29 cellular contexts compared by ENCODE assay signal in genomic region chr2:39385172-39385571, GRCh38.
"Had no signal": no experiment of that assay in that cellular context is flagged by ENCODE, and none has a peak within 500 bp of the region (broad histone marks: within the 10 kb centered on the region; RNA-seq: fewer than 3 reads in every experiment).

No MANE protein-coding gene starts in this region.

- FAIRE-seq: endothelial cell of umbilical vein had no signal

- H3K27me3 Mint-ChIP-seq: memory B cell; naive B cell; progenitor cell of endocrine pancreas; stimulated activated memory B cell treated with anti-CD40 and anti-IgM and Interleukin-4, amounts not matched to agents 10 μg/mL and 1 μg/mL and 100 μg/mL, for 72 hours; type B pancreatic cell had no signal

- DNase-seq: dermis blood vessel endothelial cell; effector memory CD4-positive, alpha-beta T cell; foreskin fibroblast; hypothalamus; immature natural killer cell; islet precursor cell; left ventricle myocardium superior; lower lobe of right lung; mucosa of descending colon; naive B cell; right lobe of liver; stimulated activated CD4-positive, alpha-beta T cell treated with anti-CD3 and anti-CD28 coated beads, Interleukin-2, amount 100 ng/mL, for 24 hours; stimulated activated CD4-positive, alpha-beta T cell treated with anti-CD3 and anti-CD28 coated beads, Interleukin-4, amount 100 ng/mL, for 4 hours; stimulated activated naive CD8-positive, alpha-beta T cell treated with anti-CD3 and anti-CD28 coated beads, Interleukin-15, Interleukin-2, amounts not matched to agents 100 U/mL and 50 U/mL, for 24 hours; substantia nigra; testis; tibial artery had no signal

- H3K36me3 ChIP-seq: gastroesophageal sphincter, lower lobe of right lung, neural progenitor cell, right lobe of liver, tibial artery had no signal

- H3K9me3 Mint-ChIP-seq: immature natural killer cell; memory B cell; stimulated activated memory B cell treated with anti-CD40 and anti-IgM and Interleukin-4, amounts not matched to agents 10 μg/mL and 1 μg/mL and 100 μg/mL, for 72 hours had no signal

- H3K4me3 ChIP-seq: coronary artery, gastroesophageal sphincter, lower lobe of right lung, mucosa of descending colon, neural progenitor cell, right lobe of liver, smooth muscle cell, testis, tibial artery had no signal

- H3K4me3 Mint-ChIP-seq: immature natural killer cell; memory B cell; mesothelial cell of epicardium; naive B cell; nephron; neural progenitor cell; stimulated activated memory B cell treated with anti-CD40 and anti-IgM and Interleukin-4, amounts not matched to agents 10 μg/mL and 1 μg/mL and 100 μg/mL, for 72 hours; type B pancreatic cell had no signal

- H3K27me3 ChIP-seq: gastroesophageal sphincter, neural progenitor cell, right lobe of liver, testis, tibial artery had no signal

- ATAC-seq: gastroesophageal sphincter; left ventricle myocardium superior; lower lobe of right lung; mucosa of descending colon; right lobe of liver; stimulated activated memory B cell treated with anti-CD40 and anti-IgM and Interleukin-4, amounts not matched to agents 10 μg/mL and 1 μg/mL and 100 μg/mL, for 72 hours; stimulated activated naive CD8-positive, alpha-beta T cell treated with anti-CD3 and anti-CD28 coated beads, Interleukin-15, Interleukin-2, amounts not matched to agents 100 U/mL and 50 U/mL, for 24 hours had no signal

- H3K36me3 Mint-ChIP-seq: immature natural killer cell; stimulated activated memory B cell treated with anti-CD40 and anti-IgM and Interleukin-4, amounts not matched to agents 10 μg/mL and 1 μg/mL and 100 μg/mL, for 72 hours had no signal

- H3K27ac ChIP-seq: coronary artery, gastroesophageal sphincter, lower lobe of right lung, neural progenitor cell, parathyroid adenoma, right lobe of liver, testis, tibial artery had no signal

- H3K27ac Mint-ChIP-seq: immature natural killer cell; memory B cell; mesothelial cell of epicardium; naive B cell; nephron; neural progenitor cell; progenitor cell of endocrine pancreas; stimulated activated memory B cell treated with anti-CD40 and anti-IgM and Interleukin-4, amounts not matched to agents 10 μg/mL and 1 μg/mL and 100 μg/mL, for 72 hours; type B pancreatic cell had no signal
